8 cellular contexts compared by ENCODE assay signal in genomic region chr3:75434276-75434936, GRCh38.
DNase-seq lines count a peak whose midpoint lies in the region; ATAC-seq and TF ChIP-seq lines count a peak whose summit lies in the region.
"Not testable (repeated sequence)": the region's sequence is repeated elsewhere in the genome, so short reads cannot be mapped to it uniquely, and the experiment has no call there.

No MANE protein-coding gene starts in this region.

- ATAC-seq in thoracic aorta (ENCODE audit: insufficient number of reproducible peaks, low FRiP score, low read depth) = not testable (repeated sequence)

- not testable (repeated sequence) for H3K36me3 Mint-ChIP-seq in activated T-helper 2 cell treated with anti-CD3 and anti-CD28 coated beads, Interferon-gamma antibody, Interleukin-2, Interleukin-4, amounts not matched to agents 10 μg/mL and 5 μg/mL and 100 μg/mL, durations not matched to agents 14 hours and 24 hours and 36 hours (ENCODE audit: low read depth)

- TF ChIP-seq CTCF in ovary (IDR thresholded peaks at IDR 0.05); thoracic aorta (IDR thresholded peaks at IDR 0.05): not testable (repeated sequence)

- not testable (repeated sequence) for H3K36me3 ChIP-seq in SJCRH30, ovary, thoracic aorta

- not testable (repeated sequence) for H3K27me3 Mint-ChIP-seq in activated T-helper 2 cell treated with anti-CD3 and anti-CD28 coated beads, Interferon-gamma antibody, Interleukin-2, Interleukin-4, amounts not matched to agents 10 μg/mL and 5 μg/mL and 100 μg/mL, durations not matched to agents 14 hours and 24 hours and 36 hours (ENCODE audit: low read depth)

- not testable (repeated sequence) for H3K27me3 ChIP-seq in SJCRH30; ovary; thoracic aorta (replicated peaks; ENCODE audit: insufficient read depth)

- not testable (repeated sequence) for TF ChIP-seq EP300 in ovary (IDR thresholded peaks at IDR 0.05)

- DNase-seq in DMS 273 (lab: John Stamatoyannopoulos, UW; ENCODE audit: unreplicated experiment) (peak; percentile 43), SJCRH30 (peak; percentile 68 to 83), iPS-NIHi11 (ENCODE audit: low spot score) (peak; percentile 18), ovary (peak in 2 of 5 donors; percentile 25 to 51)
- not testable (repeated sequence) for DNase-seq in Jurkat, Clone E6-1 (ENCODE audit: low read depth, low spot score); activated T-helper 2 cell treated with anti-CD3 and anti-CD28 coated beads, Interferon-gamma antibody, Interleukin-2, Interleukin-4, amounts not matched to agents 10 μg/mL and 5 μg/mL and 100 μg/mL, durations not matched to agents 14 hours and 24 hours and 36 hours (ENCODE audit: low spot score); thoracic aorta (ENCODE audit: low spot score)
- DNase-seq in effector CD4-positive, alpha-beta T cell = peak; percentile 4

- peaks cover 17% of the 10 kb centered on the region for H3K4me1 Mint-ChIP-seq in activated T-helper 2 cell treated with anti-CD3 and anti-CD28 coated beads, Interferon-gamma antibody, Interleukin-2, Interleukin-4, amounts not matched to agents 10 μg/mL and 5 μg/mL and 100 μg/mL, durations not matched to agents 14 hours and 24 hours and 36 hours (ENCODE audit: low read depth)

- H3K27ac ChIP-seq in SJCRH30 (peak overlapping the region; percentile 100), ovary (peak overlapping the region; percentile 57 to 95), thoracic aorta (peak overlapping the region; percentile 76 to 86)

- WGBS in ovary, 3 donors = 1 to 2% (median 2%) methylated on average over 33 to 35 of the region's 35 CpGs

- TF ChIP-seq POLR2A in ovary (IDR thresholded peaks at IDR 0.05) = not testable (repeated sequence)

- peak overlapping the region; percentile 64 for H3K4me3 ChIP-seq in Jurkat, Clone E6-1 (ENCODE audit: low read length)
- H3K4me3 ChIP-seq in SJCRH30 = peak overlapping the region; percentile 98
- H3K4me3 ChIP-seq in ovary = peak overlapping the region; percentile 88
- H3K4me3 ChIP-seq in thoracic aorta = peak overlapping the region; percentile 81

- intact Hi-C loops in activated T-helper 2 cell treated with anti-CD3 and anti-CD28 coated beads, Interferon-gamma antibody, Interleukin-2, Interleukin-4, amounts not matched to agents 10 μg/mL and 5 μg/mL and 100 μg/mL, durations not matched to agents 14 hours and 24 hours and 36 hours (cut with micrococcal nuclease); ovary (cut with DNase I): not testable (repeated sequence)

- peaks cover 22% of the 10 kb centered on the region; the same call in 1 of the 2 replicates for H3K4me1 ChIP-seq in SJCRH30
- H3K4me1 ChIP-seq in ovary (ENCODE audit: insufficient read depth) = not testable (repeated sequence)
- peaks cover 6 to 21% of the 10 kb centered on the region in 2 donors for H3K4me1 ChIP-seq in thoracic aorta (ENCODE audit: control insufficient read depth in 1 of 2, low read depth in 2 of 2)

- H3K4me3 Mint-ChIP-seq in activated T-helper 2 cell treated with anti-CD3 and anti-CD28 coated beads, Interferon-gamma antibody, Interleukin-2, Interleukin-4, amounts not matched to agents 10 μg/mL and 5 μg/mL and 100 μg/mL, durations not matched to agents 14 hours and 24 hours and 36 hours (ENCODE audit: low read depth) = peak overlapping the region; percentile 91

- H3K9me3 ChIP-seq in SJCRH30 (replicated peaks); ovary; thoracic aorta: not testable (repeated sequence)

- peak overlapping the region; percentile 79 for H3K27ac Mint-ChIP-seq in activated T-helper 2 cell treated with anti-CD3 and anti-CD28 coated beads, Interferon-gamma antibody, Interleukin-2, Interleukin-4, amounts not matched to agents 10 μg/mL and 5 μg/mL and 100 μg/mL, durations not matched to agents 14 hours and 24 hours and 36 hours

- H3K9me3 Mint-ChIP-seq in activated T-helper 2 cell treated with anti-CD3 and anti-CD28 coated beads, Interferon-gamma antibody, Interleukin-2, Interleukin-4, amounts not matched to agents 10 μg/mL and 5 μg/mL and 100 μg/mL, durations not matched to agents 14 hours and 24 hours and 36 hours = not testable (repeated sequence)
